ENCODE assay signal across 8 cellular contexts in the genomic region with DNA sequence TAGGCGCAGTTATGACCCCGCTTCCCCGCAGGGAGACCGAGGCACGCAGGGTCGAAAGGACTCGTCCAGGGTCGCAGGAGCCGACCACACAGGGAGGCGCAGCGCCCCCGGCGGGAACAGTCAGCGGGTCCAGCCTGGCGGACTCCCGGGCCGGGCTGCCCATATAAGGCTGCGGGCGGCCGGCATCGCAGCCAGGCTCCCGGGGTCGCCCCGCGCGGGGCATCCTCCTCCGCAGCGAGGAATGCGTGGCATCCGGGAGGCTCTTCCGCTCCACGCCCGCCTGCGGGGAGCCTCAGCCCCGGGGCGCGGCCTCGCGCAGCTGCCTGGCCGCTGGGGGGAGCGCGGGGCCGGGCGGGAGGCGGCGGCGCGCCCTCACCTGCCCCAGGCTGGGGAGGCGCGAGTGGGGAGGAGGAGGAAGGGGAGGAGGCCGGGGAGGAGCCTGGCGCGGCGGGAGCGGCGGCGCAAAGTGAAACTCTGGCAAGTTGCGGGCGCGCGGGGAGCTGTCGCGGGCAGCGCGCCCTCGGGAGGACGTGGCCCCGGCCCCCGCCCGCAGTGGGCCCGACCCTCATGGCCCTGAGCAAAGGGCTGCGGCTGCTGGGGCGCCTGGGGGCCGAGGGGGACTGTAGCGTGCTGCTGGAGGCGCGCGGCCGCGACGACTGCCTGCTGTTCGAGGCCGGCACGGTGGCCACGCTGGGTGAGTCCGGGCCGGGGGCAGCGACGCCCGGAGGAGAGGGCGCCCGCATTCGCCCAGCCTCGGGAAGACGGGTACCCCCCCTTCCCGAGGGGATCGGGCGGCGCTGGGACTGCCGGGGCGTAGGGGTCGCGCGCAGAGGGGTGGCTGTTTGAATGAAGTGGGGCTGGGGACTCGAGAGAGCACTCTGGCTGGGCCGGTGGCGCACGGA. TPM values are rescaled to one million over a fixed set of nuclear protein-coding genes. Genes with fewer than 3 reads are reported as not detected.
DNase-seq lines count a peak whose midpoint lies in the region; TF ChIP-seq lines count a peak whose summit lies in the region.

A gene with protein sequence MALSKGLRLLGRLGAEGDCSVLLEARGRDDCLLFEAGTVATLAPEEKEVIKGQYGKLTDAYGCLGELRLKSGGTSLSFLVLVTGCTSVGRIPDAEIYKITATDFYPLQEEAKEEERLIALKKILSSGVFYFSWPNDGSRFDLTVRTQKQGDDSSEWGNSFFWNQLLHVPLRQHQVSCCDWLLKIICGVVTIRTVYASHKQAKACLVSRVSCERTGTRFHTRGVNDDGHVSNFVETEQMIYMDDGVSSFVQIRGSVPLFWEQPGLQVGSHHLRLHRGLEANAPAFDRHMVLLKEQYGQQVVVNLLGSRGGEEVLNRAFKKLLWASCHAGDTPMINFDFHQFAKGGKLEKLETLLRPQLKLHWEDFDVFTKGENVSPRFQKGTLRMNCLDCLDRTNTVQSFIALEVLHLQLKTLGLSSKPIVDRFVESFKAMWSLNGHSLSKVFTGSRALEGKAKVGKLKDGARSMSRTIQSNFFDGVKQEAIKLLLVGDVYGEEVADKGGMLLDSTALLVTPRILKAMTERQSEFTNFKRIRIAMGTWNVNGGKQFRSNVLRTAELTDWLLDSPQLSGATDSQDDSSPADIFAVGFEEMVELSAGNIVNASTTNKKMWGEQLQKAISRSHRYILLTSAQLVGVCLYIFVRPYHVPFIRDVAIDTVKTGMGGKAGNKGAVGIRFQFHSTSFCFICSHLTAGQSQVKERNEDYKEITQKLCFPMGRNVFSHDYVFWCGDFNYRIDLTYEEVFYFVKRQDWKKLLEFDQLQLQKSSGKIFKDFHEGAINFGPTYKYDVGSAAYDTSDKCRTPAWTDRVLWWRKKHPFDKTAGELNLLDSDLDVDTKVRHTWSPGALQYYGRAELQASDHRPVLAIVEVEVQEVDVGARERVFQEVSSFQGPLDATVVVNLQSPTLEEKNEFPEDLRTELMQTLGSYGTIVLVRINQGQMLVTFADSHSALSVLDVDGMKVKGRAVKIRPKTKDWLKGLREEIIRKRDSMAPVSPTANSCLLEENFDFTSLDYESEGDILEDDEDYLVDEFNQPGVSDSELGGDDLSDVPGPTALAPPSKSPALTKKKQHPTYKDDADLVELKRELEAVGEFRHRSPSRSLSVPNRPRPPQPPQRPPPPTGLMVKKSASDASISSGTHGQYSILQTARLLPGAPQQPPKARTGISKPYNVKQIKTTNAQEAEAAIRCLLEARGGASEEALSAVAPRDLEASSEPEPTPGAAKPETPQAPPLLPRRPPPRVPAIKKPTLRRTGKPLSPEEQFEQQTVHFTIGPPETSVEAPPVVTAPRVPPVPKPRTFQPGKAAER (N-terminal part only) (plus strand): TSS at position 469 of the 902 bp plus-strand sequence. CDS start 99 bp downstream, at position 568.

- TF ChIP-seq EP300 in suprapubic skin (IDR thresholded peaks at IDR 0.05) = no peak

- H3K27me3 ChIP-seq in neutrophil (peaks cover 6% of the 10 kb centered on the region), suprapubic skin (no peaks in the 10 kb centered on the region)

- H3K27ac ChIP-seq in neutrophil (peak within 1 kb of the TSS; percentile 66), suprapubic skin (peak within 1 kb of the TSS; percentile 52)

- TF ChIP-seq POLR2A in Raji (IDR thresholded peaks at IDR 0.05; ENCODE audit: insufficient read depth, low read depth, low read length) (peak; percentile 59; the same call in 1 of the 2 replicates), suprapubic skin (IDR thresholded peaks at IDR 0.05) (no peak)

- H3K4me1 ChIP-seq in neutrophil (ENCODE audit: control insufficient read depth in 1 of 2, insufficient read depth in 1 of 2, low read depth in 1 of 2, low read length in 1 of 2) (peaks cover 38 to 54% of the 10 kb centered on the region in 2 experiments), suprapubic skin (peaks cover 33% of the 10 kb centered on the region)

- peak within 1 kb of the TSS; percentile 71 to 88 for H3K4me3 ChIP-seq in neutrophil (ENCODE audit: low read depth in 1 of 2, low read length in 1 of 2)
- H3K4me3 ChIP-seq in suprapubic skin = peak within 1 kb of the TSS; percentile 72

- no peaks in the 10 kb centered on the region for H3K36me3 ChIP-seq in neutrophil
- H3K36me3 ChIP-seq in suprapubic skin = no peaks in the 10 kb centered on the region

- 0% methylated on average over 32 of the region's 108 CpGs for WGBS in suprapubic skin

- DNase-seq in COLO829 (ENCODE audit: low spot score) (peak; percentile 21), GM20000 (ENCODE audit: low spot score) (peak; percentile 89), HPDE6-E6E7 (ENCODE audit: extremely low spot score) (peak; percentile 75), foreskin melanocyte (peak; percentile 45), suprapubic skin (ENCODE audit: low spot score in 2 of 2) (peak; percentile 81 to 89)
- peak; percentile 94 for DNase-seq in activated effector memory CD4-positive, alpha-beta T cell treated with anti-CD3 and anti-CD28 coated beads, Interleukin-2, amount 50 U/mL, for 16 hours

- H3K9me3 ChIP-seq in neutrophil (no peaks in the 10 kb centered on the region), suprapubic skin (no peaks in the 10 kb centered on the region)

- peak; percentile 16 for TF ChIP-seq CTCF in GM20000 (IDR thresholded peaks at IDR 0.05; ENCODE audit: extremely low read depth, missing control alignments)
- peak; percentile 45 for TF ChIP-seq CTCF in neutrophil (IDR thresholded peaks at IDR 0.05)
- TF ChIP-seq CTCF in suprapubic skin (IDR thresholded peaks at IDR 0.05) = peak in 1 of 2 donors; percentile 55

RNA-seq across cellular contexts. Expression of the gene that starts here (rescaled TPM):
- total RNA-seq in suprapubic skin = 10 to 100 TPM in 1 of 4 donors, 1 to 10 TPM in 3; 4.3 to 10.7 (median 6.8) TPM

Comparison
In these comparisons a context has a peak if more than half of its experiments do, and no peak if none do; other contexts are left out.
1. Peak in every context shown above with its lines: DNase-seq, H3K4me3 ChIP-seq and H3K27ac ChIP-seq.
2. DNase-seq: peak in every context shown above with its lines; median percentile 94 in activated effector memory CD4-positive, alpha-beta T cell treated with anti-CD3 and anti-CD28 coated beads, Interleukin-2, amount 50 U/mL, for 16 hours; 89 in GM20000; 85 in suprapubic skin; 75 in HPDE6-E6E7; 45 in foreskin melanocyte; 21 in COLO829.